In genomic region chr19:13841339-13842293, GRCh38 we compare ENCODE assay signal across 1 cellular context.
TF ChIP-seq lines count a peak whose summit lies in the region.

No MANE protein-coding gene starts in this region.

TF ChIP-seq in HepG2, 621 proteins besides CTCF, POLR2A, EP300 and RAD21 (continued from another document and continues in another):
- no peak for TF ChIP-seq GMEB1 (CRISPR knock-in tag; IDR thresholded peaks at IDR 0.05; ENCODE audit: borderline replicate concordance)
- 0 out of 2 replicates have a peak, but pooled peaks have one; percentile 16 for TF ChIP-seq ZNF253 (CRISPR knock-in tag; IDR thresholded peaks at IDR 0.05; ENCODE audit: borderline replicate concordance)
- peak; percentile 56; the same call in 1 of the 2 replicates for TF ChIP-seq DZIP1 (CRISPR knock-in tag; IDR thresholded peaks at IDR 0.05)
- TF ChIP-seq ZNF770 (CRISPR knock-in tag; IDR thresholded peaks at IDR 0.05) = no peak
- no peak for TF ChIP-seq KAT7 (CRISPR knock-in tag; IDR thresholded peaks at IDR 0.05; ENCODE audit: borderline replicate concordance)
- no peak for TF ChIP-seq CHCHD3 (CRISPR knock-in tag; IDR thresholded peaks at IDR 0.05)
- TF ChIP-seq, protein P1, sequence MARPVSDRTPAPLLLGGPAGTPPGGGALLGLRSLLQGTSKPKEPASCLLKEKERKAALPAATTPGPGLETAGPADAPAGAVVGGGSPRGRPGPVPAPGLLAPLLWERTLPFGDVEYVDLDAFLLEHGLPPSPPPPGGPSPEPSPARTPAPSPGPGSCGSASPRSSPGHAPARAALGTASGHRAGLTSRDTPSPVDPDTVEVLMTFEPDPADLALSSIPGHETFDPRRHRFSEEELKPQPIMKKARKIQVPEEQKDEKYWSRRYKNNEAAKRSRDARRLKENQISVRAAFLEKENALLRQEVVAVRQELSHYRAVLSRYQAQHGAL (CRISPR knock-in tag; IDR thresholded peaks at IDR 0.05; ENCODE audit: not compliant biosample characterization) = no peak
- no peak for TF ChIP-seq PCBP1 (IDR thresholded peaks at IDR 0.05; ENCODE audit: borderline replicate concordance, low read depth, low read length)
- TF ChIP-seq ZNF687 (CRISPR knock-in tag; IDR thresholded peaks at IDR 0.05) = peak; percentile 46
- no peak for TF ChIP-seq ZNF441 (CRISPR knock-in tag; IDR thresholded peaks at IDR 0.05; ENCODE audit: borderline replicate concordance)
- TF ChIP-seq ZZZ3 (CRISPR knock-in tag; IDR thresholded peaks at IDR 0.05; ENCODE audit: borderline replicate concordance) = no peak
- TF ChIP-seq RBFOX2 (IDR thresholded peaks at IDR 0.05; ENCODE audit: low read depth, low read length) = peak; percentile 54; the same call in 1 of the 2 replicates
- peak; percentile 71 for TF ChIP-seq AGO2 (optimal IDR thresholded peaks at IDR 0.05; ENCODE audit: low read depth, low read length)
- 0 out of 2 replicates have a peak, but pooled peaks have one; percentile 14 for TF ChIP-seq MXD1 (CRISPR knock-in tag; IDR thresholded peaks at IDR 0.05)
- peak; percentile 90 for TF ChIP-seq ZBTB38 (CRISPR knock-in tag; IDR thresholded peaks at IDR 0.05)
- TF ChIP-seq HNRNPL (IDR thresholded peaks at IDR 0.05; ENCODE audit: low read depth, low read length) = peak; percentile 90
- TF ChIP-seq YEATS4 (CRISPR knock-in tag; IDR thresholded peaks at IDR 0.05; ENCODE audit: borderline replicate concordance) = no peak
- no peak for TF ChIP-seq ZNF335 (CRISPR knock-in tag; IDR thresholded peaks at IDR 0.05)
- TF ChIP-seq NRL (CRISPR knock-in tag; IDR thresholded peaks at IDR 0.05; ENCODE audit: borderline replicate concordance) = 0 out of 2 replicates have a peak, but pooled peaks have one; percentile 35
- peak; percentile 58; the same call in 1 of the 2 replicates for TF ChIP-seq ZNF788 (CRISPR knock-in tag; IDR thresholded peaks at IDR 0.05; ENCODE audit: borderline replicate concordance)
- no peak for TF ChIP-seq ZNF121 (CRISPR knock-in tag; IDR thresholded peaks at IDR 0.05)
- TF ChIP-seq, protein P2, sequence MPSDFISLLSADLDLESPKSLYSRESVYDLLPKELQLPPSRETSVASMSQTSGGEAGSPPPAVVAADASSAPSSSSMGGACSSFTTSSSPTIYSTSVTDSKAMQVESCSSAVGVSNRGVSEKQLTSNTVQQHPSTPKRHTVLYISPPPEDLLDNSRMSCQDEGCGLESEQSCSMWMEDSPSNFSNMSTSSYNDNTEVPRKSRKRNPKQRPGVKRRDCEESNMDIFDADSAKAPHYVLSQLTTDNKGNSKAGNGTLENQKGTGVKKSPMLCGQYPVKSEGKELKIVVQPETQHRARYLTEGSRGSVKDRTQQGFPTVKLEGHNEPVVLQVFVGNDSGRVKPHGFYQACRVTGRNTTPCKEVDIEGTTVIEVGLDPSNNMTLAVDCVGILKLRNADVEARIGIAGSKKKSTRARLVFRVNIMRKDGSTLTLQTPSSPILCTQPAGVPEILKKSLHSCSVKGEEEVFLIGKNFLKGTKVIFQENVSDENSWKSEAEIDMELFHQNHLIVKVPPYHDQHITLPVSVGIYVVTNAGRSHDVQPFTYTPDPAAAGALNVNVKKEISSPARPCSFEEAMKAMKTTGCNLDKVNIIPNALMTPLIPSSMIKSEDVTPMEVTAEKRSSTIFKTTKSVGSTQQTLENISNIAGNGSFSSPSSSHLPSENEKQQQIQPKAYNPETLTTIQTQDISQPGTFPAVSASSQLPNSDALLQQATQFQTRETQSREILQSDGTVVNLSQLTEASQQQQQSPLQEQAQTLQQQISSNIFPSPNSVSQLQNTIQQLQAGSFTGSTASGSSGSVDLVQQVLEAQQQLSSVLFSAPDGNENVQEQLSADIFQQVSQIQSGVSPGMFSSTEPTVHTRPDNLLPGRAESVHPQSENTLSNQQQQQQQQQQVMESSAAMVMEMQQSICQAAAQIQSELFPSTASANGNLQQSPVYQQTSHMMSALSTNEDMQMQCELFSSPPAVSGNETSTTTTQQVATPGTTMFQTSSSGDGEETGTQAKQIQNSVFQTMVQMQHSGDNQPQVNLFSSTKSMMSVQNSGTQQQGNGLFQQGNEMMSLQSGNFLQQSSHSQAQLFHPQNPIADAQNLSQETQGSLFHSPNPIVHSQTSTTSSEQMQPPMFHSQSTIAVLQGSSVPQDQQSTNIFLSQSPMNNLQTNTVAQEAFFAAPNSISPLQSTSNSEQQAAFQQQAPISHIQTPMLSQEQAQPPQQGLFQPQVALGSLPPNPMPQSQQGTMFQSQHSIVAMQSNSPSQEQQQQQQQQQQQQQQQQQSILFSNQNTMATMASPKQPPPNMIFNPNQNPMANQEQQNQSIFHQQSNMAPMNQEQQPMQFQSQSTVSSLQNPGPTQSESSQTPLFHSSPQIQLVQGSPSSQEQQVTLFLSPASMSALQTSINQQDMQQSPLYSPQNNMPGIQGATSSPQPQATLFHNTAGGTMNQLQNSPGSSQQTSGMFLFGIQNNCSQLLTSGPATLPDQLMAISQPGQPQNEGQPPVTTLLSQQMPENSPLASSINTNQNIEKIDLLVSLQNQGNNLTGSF (CRISPR knock-in tag; IDR thresholded peaks at IDR 0.05) = no peak
- TF ChIP-seq, protein P3, sequence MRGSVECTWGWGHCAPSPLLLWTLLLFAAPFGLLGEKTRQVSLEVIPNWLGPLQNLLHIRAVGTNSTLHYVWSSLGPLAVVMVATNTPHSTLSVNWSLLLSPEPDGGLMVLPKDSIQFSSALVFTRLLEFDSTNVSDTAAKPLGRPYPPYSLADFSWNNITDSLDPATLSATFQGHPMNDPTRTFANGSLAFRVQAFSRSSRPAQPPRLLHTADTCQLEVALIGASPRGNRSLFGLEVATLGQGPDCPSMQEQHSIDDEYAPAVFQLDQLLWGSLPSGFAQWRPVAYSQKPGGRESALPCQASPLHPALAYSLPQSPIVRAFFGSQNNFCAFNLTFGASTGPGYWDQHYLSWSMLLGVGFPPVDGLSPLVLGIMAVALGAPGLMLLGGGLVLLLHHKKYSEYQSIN (CRISPR knock-in tag; IDR thresholded peaks at IDR 0.05; ENCODE audit: borderline replicate concordance) = no peak
- no peak for TF ChIP-seq SMARCC2 (IDR thresholded peaks at IDR 0.05)
- no peak for TF ChIP-seq ZNF605 (CRISPR knock-in tag; IDR thresholded peaks at IDR 0.05)
- TF ChIP-seq ZFP36L2 (CRISPR knock-in tag; IDR thresholded peaks at IDR 0.05) = no peak
